In the genomic region with DNA sequence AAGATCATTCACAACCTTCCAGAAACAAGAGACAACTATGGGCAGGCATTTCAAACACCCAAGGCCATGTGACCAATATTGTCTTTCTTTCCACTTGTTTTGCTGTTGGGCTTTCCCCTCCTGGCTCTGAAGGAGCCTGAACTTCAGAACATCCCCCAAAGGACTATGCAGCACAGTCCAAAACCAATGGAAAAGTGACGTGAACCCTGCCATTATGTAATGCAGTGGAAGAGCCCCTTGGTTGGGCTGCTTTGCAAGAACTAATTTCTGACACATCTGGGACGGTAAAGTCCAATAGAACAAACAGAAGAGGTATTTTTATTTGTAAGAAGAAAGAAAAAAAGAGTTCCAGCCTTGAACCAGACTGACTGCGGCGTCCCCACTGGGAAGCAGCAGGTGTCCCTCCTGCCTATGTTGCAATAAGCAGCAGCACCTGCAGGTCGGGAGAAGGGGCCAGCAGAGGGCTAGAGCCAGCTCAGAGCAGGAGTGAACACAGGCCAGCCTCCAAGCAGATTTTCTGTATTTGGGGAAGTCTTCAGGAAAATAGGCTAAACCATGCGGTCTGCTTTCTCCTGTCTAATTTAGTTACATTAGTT, we compare ENCODE assay signal across 9 cellular contexts.
A peak's percentile ranks its signal among the peaks of the same experiment; 100 is the strongest.
DNase-seq lines count a peak whose midpoint lies in the region; ATAC-seq and TF ChIP-seq lines count a peak whose summit lies in the region.
"Had no signal": no experiment of that assay in that cellular context is flagged by ENCODE, and none has a peak within 500 bp of the region (broad histone marks: within the 10 kb centered on the region; RNA-seq: fewer than 3 reads in every experiment).

No MANE protein-coding gene starts in this region.

- H3K36me3 ChIP-seq in testis (ENCODE audit: low read depth, missing control alignments), result no peaks in the 10 kb centered on the region
- no peaks in the 10 kb centered on the region for H3K36me3 ChIP-seq in effector memory CD4-positive, alpha-beta T cell (ENCODE audit: control insufficient read depth, insufficient read depth, low read length)

- H3K9me3 ChIP-seq in testis, result no peaks in the 10 kb centered on the region
- H3K9me3 ChIP-seq in effector memory CD4-positive, alpha-beta T cell (ENCODE audit: control insufficient read depth, low read length), result no peaks in the 10 kb centered on the region

- POLR2A ChIA-PET in activated CD8-positive, alpha-beta T cell treated with anti-CD3 and anti-CD28 coated beads for 36 hours (lab: Charles Lee), result no interaction called here
- POLR2A ChIA-PET in activated CD8-positive, alpha-beta T cell treated with anti-CD3 and anti-CD28 coated beads, Interleukin-2, amount 10 ng/mL, durations not matched to agents 7 days and 5 days (lab: Charles Lee), result no interaction called here

- TF ChIP-seq POLR2A in testis (IDR thresholded peaks at IDR 0.05), result no peak

- H3K27ac ChIP-seq in testis, result no peak overlapping the region
- H3K27ac ChIP-seq in effector memory CD4-positive, alpha-beta T cell (ENCODE audit: insufficient read depth, low read length, poor library complexity, severe bottlenecking), result no peak overlapping the region
- no peak overlapping the region for H3K27ac ChIP-seq in coronary artery

- no peaks in the 10 kb centered on the region for H3K27me3 ChIP-seq in testis
- no peaks in the 10 kb centered on the region for H3K27me3 ChIP-seq in effector memory CD4-positive, alpha-beta T cell (replicated peaks; ENCODE audit: control insufficient read depth, insufficient read depth, low read length, poor library complexity, severe bottlenecking)

- peak; percentile 22 for TF ChIP-seq CTCF in activated CD8-positive, alpha-beta T cell treated with anti-CD3 and anti-CD28 coated beads for 36 hours (IDR thresholded peaks at IDR 0.05)
- peak in 1 of 3 experiments; percentile 10 for TF ChIP-seq CTCF in testis (IDR thresholded peaks at IDR 0.05)
- no peak for TF ChIP-seq CTCF in coronary artery (IDR thresholded peaks at IDR 0.05)

- H3K9me3 Mint-ChIP-seq in activated CD8-positive, alpha-beta T cell treated with anti-CD3 and anti-CD28 coated beads for 36 hours, result no peaks in the 10 kb centered on the region
- H3K9me3 Mint-ChIP-seq in activated CD8-positive, alpha-beta T cell treated with anti-CD3 and anti-CD28 coated beads, Interleukin-2, amount 10 ng/mL, durations not matched to agents 7 days and 5 days (ENCODE audit: insufficient read depth), result no peaks in the 10 kb centered on the region

- H3K27me3 Mint-ChIP-seq in activated CD8-positive, alpha-beta T cell treated with anti-CD3 and anti-CD28 coated beads for 36 hours, result peaks cover 5% of the 10 kb centered on the region
- H3K27me3 Mint-ChIP-seq in activated CD8-positive, alpha-beta T cell treated with anti-CD3 and anti-CD28 coated beads, Interleukin-2, amount 10 ng/mL, durations not matched to agents 7 days and 5 days (ENCODE audit: low read depth), result peaks cover 23% of the 10 kb centered on the region

- no peak overlapping the region for H3K27ac Mint-ChIP-seq in activated CD8-positive, alpha-beta T cell treated with anti-CD3 and anti-CD28 coated beads for 36 hours
- H3K27ac Mint-ChIP-seq in activated CD8-positive, alpha-beta T cell treated with anti-CD3 and anti-CD28 coated beads, Interleukin-2, amount 10 ng/mL, durations not matched to agents 7 days and 5 days, result no peak overlapping the region

- peaks cover 5% of the 10 kb centered on the region for H3K4me1 ChIP-seq in testis
- no peaks in the 10 kb centered on the region for H3K4me1 ChIP-seq in effector memory CD4-positive, alpha-beta T cell (ENCODE audit: control insufficient read depth, insufficient read depth, low read length, poor library complexity, severe bottlenecking)

- H3K36me3 Mint-ChIP-seq in activated CD8-positive, alpha-beta T cell treated with anti-CD3 and anti-CD28 coated beads for 36 hours (ENCODE audit: low read depth), result no peaks in the 10 kb centered on the region
- H3K36me3 Mint-ChIP-seq in activated CD8-positive, alpha-beta T cell treated with anti-CD3 and anti-CD28 coated beads, Interleukin-2, amount 10 ng/mL, durations not matched to agents 7 days and 5 days (ENCODE audit: low read depth), result no peaks in the 10 kb centered on the region

- DNase-seq in activated CD8-positive, alpha-beta T cell treated with anti-CD3 and anti-CD28 coated beads for 36 hours, result peak; percentile 22
- no peak for DNase-seq in activated CD8-positive, alpha-beta T cell treated with anti-CD3 and anti-CD28 coated beads, Interleukin-2, amount 10 ng/mL, durations not matched to agents 7 days and 5 days
- DNase-seq in NCI-H69 (lab: John Stamatoyannopoulos, UW) (peak; percentile 49), left cardiac atrium (no peak), testis (peak; percentile 63), coronary artery (ENCODE audit: low spot score) (no peak)
- DNase-seq in effector memory CD4-positive, alpha-beta T cell, result no peak
- DNase-seq in activated CD4-positive, alpha-beta T cell treated with anti-CD3 and anti-CD28 coated beads for 1 hour, result no peak
- DNase-seq: activated naive CD4-positive, alpha-beta T cell treated with Interleukin-2 at 50 U/mL for 16 hours had no signal

- no peak overlapping the region for H3K4me3 ChIP-seq in testis
- no peak overlapping the region for H3K4me3 ChIP-seq in effector memory CD4-positive, alpha-beta T cell (ENCODE audit: insufficient read depth, low read depth, low read length, poor library complexity, severe bottlenecking)
- no peak overlapping the region for H3K4me3 ChIP-seq in coronary artery

- no peak overlapping the region for H3K4me3 Mint-ChIP-seq in activated CD8-positive, alpha-beta T cell treated with anti-CD3 and anti-CD28 coated beads for 36 hours
- H3K4me3 Mint-ChIP-seq in activated CD8-positive, alpha-beta T cell treated with anti-CD3 and anti-CD28 coated beads, Interleukin-2, amount 10 ng/mL, durations not matched to agents 7 days and 5 days, result no peak overlapping the region

- WGBS in testis, 2 donors, result 43 to 60% methylated on average over 6 of the region's 6 CpGs

- no peaks in the 10 kb centered on the region for H3K4me1 Mint-ChIP-seq in activated CD8-positive, alpha-beta T cell treated with anti-CD3 and anti-CD28 coated beads for 36 hours (ENCODE audit: low read depth)
- H3K4me1 Mint-ChIP-seq in activated CD8-positive, alpha-beta T cell treated with anti-CD3 and anti-CD28 coated beads, Interleukin-2, amount 10 ng/mL, durations not matched to agents 7 days and 5 days (ENCODE audit: low read depth), result no peaks in the 10 kb centered on the region

- CTCF ChIA-PET in activated CD8-positive, alpha-beta T cell treated with anti-CD3 and anti-CD28 coated beads for 36 hours (lab: Charles Lee), result no interaction called here
- CTCF ChIA-PET in activated CD8-positive, alpha-beta T cell treated with anti-CD3 and anti-CD28 coated beads, Interleukin-2, amount 10 ng/mL, durations not matched to agents 7 days and 5 days (lab: Charles Lee), result interaction anchor here (1.0 to 1.4 kb wide), 2 partner anchors 48 to 105 kb away, joined by 3 read pairs; no protein-coding TSS in a partner anchor

- intact Hi-C loops in activated CD8-positive, alpha-beta T cell treated with anti-CD3 and anti-CD28 coated beads for 36 hours (cut with micrococcal nuclease), result no loop called here
- intact Hi-C loops in left cardiac atrium (cut with DNase I), result no loop called here
- intact Hi-C loops in testis (cut with DNase I; ENCODE audit: low total_unique reads), result no loop called here

- ATAC-seq in activated CD8-positive, alpha-beta T cell treated with anti-CD3 and anti-CD28 coated beads for 36 hours, result no peak
- no peak for ATAC-seq in activated CD8-positive, alpha-beta T cell treated with anti-CD3 and anti-CD28 coated beads, Interleukin-2, amount 10 ng/mL, durations not matched to agents 7 days and 5 days
- peak; percentile 38 to 60 for ATAC-seq in left cardiac atrium

Comparison
In these comparisons a context has a peak if more than half of its experiments do, and no peak if none do; other contexts are left out.
1. DNase-seq: peak in activated CD8-positive, alpha-beta T cell treated with anti-CD3 and anti-CD28 coated beads for 36 hours (single experiment), NCI-H69 (single experiment) and testis (single experiment); none in activated CD8-positive, alpha-beta T cell treated with anti-CD3 and anti-CD28 coated beads, Interleukin-2, amount 10 ng/mL, durations not matched to agents 7 days and 5 days (single experiment), left cardiac atrium (single experiment), effector memory CD4-positive, alpha-beta T cell (0 of 3), coronary artery (single experiment) and activated CD4-positive, alpha-beta T cell treated with anti-CD3 and anti-CD28 coated beads for 1 hour (single experiment).
2. ATAC-seq: peak in left cardiac atrium (2 of 2); none in activated CD8-positive, alpha-beta T cell treated with anti-CD3 and anti-CD28 coated beads for 36 hours (single experiment) and activated CD8-positive, alpha-beta T cell treated with anti-CD3 and anti-CD28 coated beads, Interleukin-2, amount 10 ng/mL, durations not matched to agents 7 days and 5 days (single experiment).